ENCODE assay signal across 8 cellular contexts in genomic region chr22:30356392-30357230, GRCh38. TPM values are rescaled to one million over a fixed set of nuclear protein-coding genes. Genes with fewer than 3 reads are reported as not detected.
DNase-seq lines count a peak whose midpoint lies in the region; ATAC-seq and TF ChIP-seq lines count a peak whose summit lies in the region.

Gene CCDC157 (plus strand): TSS chr22:30357007. CDS start chr22:30366001, 8,994 bp downstream.
Gene SF3A1 (minus strand): TSS chr22:30356894. CDS start chr22:30356792, 102 bp downstream.

- no peaks in the 10 kb centered on the region for H3K27me3 Mint-ChIP-seq in activated naive CD8-positive, alpha-beta T cell treated with anti-CD3 and anti-CD28 coated beads for 36 hours
- H3K27me3 Mint-ChIP-seq in osteocyte (ENCODE audit: unreplicated experiment): no peaks in the 10 kb centered on the region

- peaks cover 19 to 36% of the 10 kb centered on the region in 2 donors for H3K4me1 ChIP-seq in thoracic aorta (ENCODE audit: control insufficient read depth in 1 of 2, low read depth in 2 of 2)

- H3K27me3 ChIP-seq in thoracic aorta (replicated peaks; ENCODE audit: insufficient read depth): no peaks in the 10 kb centered on the region

- peak within 1 kb of the TSS; percentile 91 for H3K4me3 Mint-ChIP-seq in activated naive CD8-positive, alpha-beta T cell treated with anti-CD3 and anti-CD28 coated beads for 36 hours
- peak within 1 kb of the TSS; percentile 95 for H3K4me3 Mint-ChIP-seq in osteocyte (ENCODE audit: unreplicated experiment)

- intact Hi-C loops in head of caudate nucleus (cut with DNase I): no loop called here

- peak; percentile 94 for TF ChIP-seq POLR2A in GM10847 (IDR thresholded peaks at IDR 0.05; ENCODE audit: extremely low read depth, insufficient read length)

- H3K4me3 ChIP-seq in thoracic aorta: peak within 1 kb of the TSS; percentile 85

- DNase-seq in NCI-H1048 (lab: John Stamatoyannopoulos, UW) (peak; percentile 71), SKM-1 (lab: John Stamatoyannopoulos, UW; ENCODE audit: unreplicated experiment) (peak; percentile 73), head of caudate nucleus (peak; percentile 75 to 94 (median 91)), osteocyte (ENCODE audit: extremely low spot score, unreplicated experiment) (peak; percentile 94), thoracic aorta (ENCODE audit: low spot score) (peak; percentile 61)
- DNase-seq in activated naive CD8-positive, alpha-beta T cell treated with anti-CD3 and anti-CD28 coated beads for 36 hours: peak; percentile 92

- peaks cover 13% of the 10 kb centered on the region for H3K36me3 ChIP-seq in thoracic aorta

- H3K27ac ChIP-seq in thoracic aorta: peak within 1 kb of the TSS; percentile 95 to 97

- no peaks in the 10 kb centered on the region for H3K9me3 ChIP-seq in thoracic aorta

- TF ChIP-seq CTCF in osteocyte (IDR thresholded peaks at IDR 0.05) (no peak), thoracic aorta (IDR thresholded peaks at IDR 0.05) (no peak)

- H3K9me3 Mint-ChIP-seq in activated naive CD8-positive, alpha-beta T cell treated with anti-CD3 and anti-CD28 coated beads for 36 hours: no peaks in the 10 kb centered on the region
- no peaks in the 10 kb centered on the region for H3K9me3 Mint-ChIP-seq in osteocyte (ENCODE audit: unreplicated experiment)

- ATAC-seq in HG02588 (IDR thresholded peaks at IDR 0.05; ENCODE audit: unreplicated experiment) (peak; percentile 89), thoracic aorta (ENCODE audit: insufficient number of reproducible peaks, low FRiP score, low read depth) (peak; percentile 95)

- peaks cover 38% of the 10 kb centered on the region for H3K4me1 Mint-ChIP-seq in activated naive CD8-positive, alpha-beta T cell treated with anti-CD3 and anti-CD28 coated beads for 36 hours
- peaks cover 29% of the 10 kb centered on the region for H3K4me1 Mint-ChIP-seq in osteocyte (ENCODE audit: unreplicated experiment)

- H3K36me3 Mint-ChIP-seq in activated naive CD8-positive, alpha-beta T cell treated with anti-CD3 and anti-CD28 coated beads for 36 hours: peaks cover 35% of the 10 kb centered on the region
- peaks cover 12% of the 10 kb centered on the region for H3K36me3 Mint-ChIP-seq in osteocyte (ENCODE audit: unreplicated experiment)

- H3K27ac Mint-ChIP-seq in activated naive CD8-positive, alpha-beta T cell treated with anti-CD3 and anti-CD28 coated beads for 36 hours: peak within 1 kb of the TSS; percentile 89
- H3K27ac Mint-ChIP-seq in osteocyte (ENCODE audit: unreplicated experiment): peak within 1 kb of the TSS; percentile 89

RNA-seq across cellular contexts. Expression of gene CCDC157, which starts in this region (rescaled TPM):
- total RNA-seq in activated naive CD8-positive, alpha-beta T cell treated with anti-CD3 and anti-CD28 coated beads for 36 hours: 1 to 10 TPM; 2.5 to 2.6 TPM
- total RNA-seq in osteocyte (2.9 and 3.7 TPM in 2 replicates), thoracic aorta (1 to 10 TPM in 1 of 2 donors, under 1 TPM in 1; 0.27 to 2.9 TPM)

RNA-seq across cellular contexts. Expression of gene SF3A1, which starts in this region (rescaled TPM):
- 100 to 1,000 TPM; 243 to 244 TPM for total RNA-seq in activated naive CD8-positive, alpha-beta T cell treated with anti-CD3 and anti-CD28 coated beads for 36 hours
- total RNA-seq in osteocyte (170 and 187 TPM in 2 replicates), thoracic aorta (10 to 100 TPM; 56.7 to 77.0 TPM)

Comparison
In these comparisons a context has a peak if more than half of its experiments do, and no peak if none do; other contexts are left out.
1. Peak in every context shown above with its lines: DNase-seq, ATAC-seq, H3K4me3 ChIP-seq and H3K27ac ChIP-seq.